In genomic region chr4:99447513-99447912, GRCh38 we compare ENCODE assay signal across 12 cellular contexts. TPM values are rescaled to one million over a fixed set of nuclear protein-coding genes. Genes with fewer than 3 reads are reported as not detected.
DNase-seq lines count a peak whose midpoint lies in the region; ATAC-seq and TF ChIP-seq lines count a peak whose summit lies in the region.
"Had no signal": no experiment of that assay in that cellular context is flagged by ENCODE, and none has a peak within 500 bp of the region (broad histone marks: within the 10 kb centered on the region; RNA-seq: fewer than 3 reads in every experiment).

No MANE protein-coding gene starts in this region.

- H3K27me3 Mint-ChIP-seq in neural progenitor cell (ENCODE audit: insufficient read depth, low read depth) (peaks cover 2% of the 10 kb centered on the region), WTC11 (ENCODE audit: low read depth) (no peaks in the 10 kb centered on the region)

- H2AFZ ChIP-seq in neural progenitor cell (replicated peaks), result no peak overlapping the region

- intact Hi-C loops in mucosa of descending colon (cut with DNase I, micrococcal nuclease), result no loop called here

- H3K9ac ChIP-seq in HUES64 (ENCODE audit: low read depth, low read length) (0 out of 2 replicates have a peak overlapping the region, but pooled peaks have one; percentile 10), neural progenitor cell (no peak overlapping the region)

- TF ChIP-seq CTCF in neural progenitor cell (IDR thresholded peaks at IDR 0.05) (no peak), tibial nerve (IDR thresholded peaks at IDR 0.05) (no peak), mucosa of descending colon (IDR thresholded peaks at IDR 0.05) (no peak), WTC11 (IDR thresholded peaks at IDR 0.05) (no peak)

- H3K27ac Mint-ChIP-seq in neural progenitor cell (peak overlapping the region; percentile 95), WTC11 (no peak overlapping the region)
- H3K27ac Mint-ChIP-seq: IgD-negative memory B cell had no signal

- H3K9me3 Mint-ChIP-seq in neural progenitor cell, result peaks cover 30% of the 10 kb centered on the region
- peaks cover 50% of the 10 kb centered on the region for H3K9me3 Mint-ChIP-seq in WTC11

- H3K4me1 ChIP-seq in HUES64 (ENCODE audit: insufficient read depth, low read length), result peaks cover 13% of the 10 kb centered on the region; the same call in 1 of the 2 replicates
- peaks cover 14% of the 10 kb centered on the region for H3K4me1 ChIP-seq in neural progenitor cell
- no peaks in the 10 kb centered on the region for H3K4me1 ChIP-seq in tibial nerve
- H3K4me1 ChIP-seq in mucosa of descending colon (ENCODE audit: low read depth), result no peaks in the 10 kb centered on the region

- H3K4me2 ChIP-seq in neural progenitor cell, result peak overlapping the region; percentile 56

- no CpG with 5 or more reads among the region's 3 CpGs for WGBS in HUES64
- 86 to 88% methylated on average over 3 of the region's 3 CpGs for whole genome bisulfite sequencing in tibial nerve, 2 donors

- no peaks in the 10 kb centered on the region for H4K20me1 ChIP-seq in neural progenitor cell (ENCODE audit: low read depth)

- H3K36me3 Mint-ChIP-seq in neural progenitor cell (peaks cover 3% of the 10 kb centered on the region), WTC11 (peaks cover 17% of the 10 kb centered on the region; the same call in 1 of the 2 replicates)
- H3K36me3 Mint-ChIP-seq: IgD-negative memory B cell had no signal

- peak overlapping the region; percentile 54 for H3K27ac ChIP-seq in HUES64 (ENCODE audit: low read depth, low read length)
- peak overlapping the region; percentile 91 for H3K27ac ChIP-seq in neural progenitor cell
- H3K27ac ChIP-seq in tibial nerve, result no peak overlapping the region

- peaks cover 24% of the 10 kb centered on the region for H3K4me1 Mint-ChIP-seq in neural progenitor cell
- peaks cover 15% of the 10 kb centered on the region for H3K4me1 Mint-ChIP-seq in WTC11

- H3K36me3 ChIP-seq in HUES64 (ENCODE audit: insufficient read depth, low read length) (no peaks in the 10 kb centered on the region), neural progenitor cell (no peaks in the 10 kb centered on the region), tibial nerve (no peaks in the 10 kb centered on the region), mucosa of descending colon (ENCODE audit: low read depth) (no peaks in the 10 kb centered on the region)
- H3K36me3 ChIP-seq: right lobe of liver had no signal

- TF ChIP-seq POLR2A in tibial nerve (IDR thresholded peaks at IDR 0.05), result no peak

- no peaks in the 10 kb centered on the region for H3K79me2 ChIP-seq in neural progenitor cell (ENCODE audit: low read depth)

- H3K4me3 Mint-ChIP-seq in neural progenitor cell, result no peak overlapping the region
- no peak overlapping the region for H3K4me3 Mint-ChIP-seq in WTC11
- H3K4me3 Mint-ChIP-seq: IgD-negative memory B cell had no signal

- peaks cover 18% of the 10 kb centered on the region for H3F3A ChIP-seq in neural progenitor cell (ENCODE audit: low read depth)

- POLR2A ChIA-PET in WTC11 (lab: Charles Lee), result no interaction called here

- H3K27me3 ChIP-seq in HUES64 (ENCODE audit: insufficient read depth, low read length), result no peaks in the 10 kb centered on the region
- H3K27me3 ChIP-seq in neural progenitor cell, result no peaks in the 10 kb centered on the region
- H3K27me3 ChIP-seq in tibial nerve, result no peaks in the 10 kb centered on the region
- H3K27me3 ChIP-seq: right lobe of liver had no signal

- TF ChIP-seq EP300 in tibial nerve (IDR thresholded peaks at IDR 0.05), result no peak

- H3K4me3 ChIP-seq in HUES64 (ENCODE audit: low read length), result no peak overlapping the region
- no peak overlapping the region for H3K4me3 ChIP-seq in neural progenitor cell
- no peak overlapping the region for H3K4me3 ChIP-seq in tibial nerve
- no peak overlapping the region for H3K4me3 ChIP-seq in mucosa of descending colon
- H3K4me3 ChIP-seq: right lobe of liver had no signal

- ATAC-seq in GM19043 (IDR thresholded peaks at IDR 0.05; ENCODE audit: low read depth, unreplicated experiment) (peak; percentile 8), HG02678 (IDR thresholded peaks at IDR 0.05; ENCODE audit: unreplicated experiment) (peak; percentile 29), mucosa of descending colon (no peak), WTC11 (no peak)

- CTCF ChIA-PET in WTC11 (lab: Charles Lee), result no interaction called here

- H3K9me3 ChIP-seq in HUES64 (ENCODE audit: insufficient read depth, low read depth, low read length), result peaks cover 9% of the 10 kb centered on the region; the same call in 1 of the 2 replicates
- peaks cover 11% of the 10 kb centered on the region for H3K9me3 ChIP-seq in neural progenitor cell (ENCODE audit: low read depth)
- peaks cover 0 to 13% (median 0%) of the 10 kb centered on the region in 4 donors for H3K9me3 ChIP-seq in tibial nerve
- H3K9me3 ChIP-seq in mucosa of descending colon, result peaks cover 7% of the 10 kb centered on the region

- DNase-seq in neural progenitor cell (ENCODE audit: low spot score), result no peak
- no peak for DNase-seq in tibial nerve (ENCODE audit: low spot score in 2 of 2)
- DNase-seq in mucosa of descending colon, result no peak
- no peak for DNase-seq in WTC11 (ENCODE audit: low spot score)
- no peak for DNase-seq in Ammon's horn (ENCODE audit: low spot score)
- DNase-seq: COR-L47, NCI-H2081, right lobe of liver had no signal

TF ChIP-seq in WTC11, 78 proteins besides CTCF, POLR2A, EP300 and RAD21:
- TF ChIP-seq MYBL2 (CRISPR knock-in tag; IDR thresholded peaks at IDR 0.05) (no peak), ATF1 (CRISPR knock-in tag; IDR thresholded peaks at IDR 0.05) (no peak), TEAD4 (CRISPR knock-in tag; IDR thresholded peaks at IDR 0.05) (no peak), ZNF512 (CRISPR knock-in tag; IDR thresholded peaks at IDR 0.05; ENCODE audit: borderline replicate concordance) (no peak), NR3C1 (CRISPR knock-in tag; conservative IDR thresholded peaks at IDR 0.05; ENCODE audit: low read depth) (no peak), KAT7 (CRISPR knock-in tag; IDR thresholded peaks at IDR 0.05; ENCODE audit: borderline replicate concordance) (no peak), ELF4 (CRISPR knock-in tag; IDR thresholded peaks at IDR 0.05; ENCODE audit: low read depth) (no peak), PRRX2 (CRISPR knock-in tag; IDR thresholded peaks at IDR 0.05) (no peak), ZNF416 (CRISPR knock-in tag; IDR thresholded peaks at IDR 0.05) (no peak)
- TF ChIP-seq, protein P1, sequence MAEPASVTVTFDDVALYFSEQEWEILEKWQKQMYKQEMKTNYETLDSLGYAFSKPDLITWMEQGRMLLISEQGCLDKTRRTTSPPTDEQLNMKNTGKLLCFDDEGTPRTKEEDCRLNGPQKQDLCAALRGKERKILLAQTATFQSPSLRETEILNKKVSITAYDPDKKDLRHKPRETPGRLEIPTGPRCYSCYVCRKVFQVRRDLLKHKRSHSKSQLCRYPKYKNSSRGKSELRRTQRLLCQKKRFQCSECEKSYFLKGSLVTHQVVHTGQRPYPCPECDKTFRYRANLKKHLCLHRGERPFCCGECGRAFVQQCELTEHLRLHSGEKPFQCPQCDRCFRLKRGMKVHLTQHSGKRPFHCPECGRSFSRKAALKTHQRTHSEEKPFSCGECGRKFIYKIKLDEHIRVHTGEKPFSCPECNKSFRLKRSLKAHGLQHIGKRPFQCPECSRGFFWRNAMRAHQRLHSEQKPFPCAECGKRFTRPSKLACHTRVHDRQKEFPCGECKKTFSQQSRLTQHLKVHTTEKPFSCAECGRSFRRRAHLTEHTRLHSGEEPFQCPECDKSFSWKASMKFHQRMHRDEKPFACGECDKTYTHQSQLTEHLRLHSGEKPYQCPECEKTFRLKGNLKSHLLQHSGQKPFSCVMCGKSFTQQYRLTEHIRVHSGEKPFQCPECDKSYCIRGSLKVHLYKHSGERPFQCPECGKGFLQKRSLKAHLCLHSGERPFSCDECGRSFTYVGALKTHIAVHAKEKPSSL (CRISPR knock-in tag; conservative IDR thresholded peaks at IDR 0.05), result no peak

RNA-seq across cellular contexts. Expression of gene ADH7, which starts 12.4 kb away (rescaled TPM):
- not detected for polyA plus RNA-seq in HUES64 (2013, experiment 1 of 2)
- not detected for polyA plus RNA-seq in HUES64 (2013, experiment 2 of 2)
- total RNA-seq in neural progenitor cell (ENCODE audit: low replicate concordance) (not detected in 2 replicates), tibial nerve (not detected), mucosa of descending colon (not detected), WTC11 (2021) (not detected in 3 replicates)
- polyA plus RNA-seq: IgD-negative memory B cell had no signal

Comparison
In these comparisons a context has a peak if more than half of its experiments do, and no peak if none do; other contexts are left out.
1. ATAC-seq: peak in GM19043 (single experiment) and HG02678 (single experiment); none in mucosa of descending colon (single experiment) and WTC11 (single experiment).
2. H3K27ac ChIP-seq: peak in HUES64 (single experiment) and neural progenitor cell (single experiment); none in tibial nerve (0 of 4).